Comparison of ENCODE assay signal across 8 cellular contexts in genomic region chr12:12723681-12724420, GRCh38. TPM values are rescaled to one million over a fixed set of nuclear protein-coding genes. Genes with fewer than 3 reads are reported as not detected.
DNase-seq lines count a peak whose midpoint lies in the region; ATAC-seq and TF ChIP-seq lines count a peak whose summit lies in the region.

No MANE protein-coding gene starts in this region.

- peak overlapping the region; percentile 92 to 99 (median 97) for H3K9ac ChIP-seq in BLaER1 treated with 17β-estradiol and CSF1 and Interleukin-3, amounts not matched to agents 10 nM and 100 nM
- peak overlapping the region; percentile 92 for H3K9ac ChIP-seq in HUES6 (ENCODE audit: low read length)

- no peaks in the 10 kb centered on the region for H3K9me3 ChIP-seq in BLaER1 treated with 17β-estradiol and CSF1 and Interleukin-3, amounts not matched to agents 10 nM and 100 nM (replicated peaks in 1 of 11)
- H3K9me3 ChIP-seq in HUES6 (ENCODE audit: control insufficient read depth, insufficient read depth, low read depth, low read length) (no peaks in the 10 kb centered on the region), testis (no peaks in the 10 kb centered on the region)

- peaks cover 21 to 50% (median 32%) of the 10 kb centered on the region in 11 experiments; a peak in 20 of 22 replicates for H3K36me3 ChIP-seq in BLaER1 treated with 17β-estradiol and CSF1 and Interleukin-3, amounts not matched to agents 10 nM and 100 nM
- H3K36me3 ChIP-seq in HUES6 (ENCODE audit: control insufficient read depth, insufficient read depth, low read length), result peaks cover 28% of the 10 kb centered on the region
- no peaks in the 10 kb centered on the region for H3K36me3 ChIP-seq in testis (ENCODE audit: low read depth, missing control alignments)

- intact Hi-C loops in testis (cut with DNase I; ENCODE audit: low total_unique reads), result no loop called here

- H3K4me3 Mint-ChIP-seq in effector memory CD8-positive, alpha-beta T cell, result peak overlapping the region; percentile 95 to 99
- peak overlapping the region; percentile 83 for H3K4me3 Mint-ChIP-seq in mesothelial cell of epicardium

- peaks cover 37 to 52% of the 10 kb centered on the region in 2 donors for H3K4me1 Mint-ChIP-seq in effector memory CD8-positive, alpha-beta T cell (ENCODE audit: low read depth in 2 of 2)
- H3K4me1 Mint-ChIP-seq in mesothelial cell of epicardium, result peaks cover 40% of the 10 kb centered on the region

- peak overlapping the region; percentile 95 to 100 (median 99) for H3K27ac ChIP-seq in BLaER1 treated with 17β-estradiol and CSF1 and Interleukin-3, amounts not matched to agents 10 nM and 100 nM
- peak overlapping the region; percentile 95; the same call in 1 of the 2 replicates for H3K27ac ChIP-seq in HUES6 (ENCODE audit: low read depth, low read length)
- H3K27ac ChIP-seq in testis, result peak overlapping the region; percentile 95 to 100

- TF ChIP-seq CTCF in mesothelial cell of epicardium (IDR thresholded peaks at IDR 0.05; ENCODE audit: unreplicated experiment) (no peak), testis (IDR thresholded peaks at IDR 0.05) (no peak)

- peak overlapping the region; percentile 76 to 99 (median 90) for H3K4me3 ChIP-seq in BLaER1 treated with 17β-estradiol and CSF1 and Interleukin-3, amounts not matched to agents 10 nM and 100 nM
- peak overlapping the region; percentile 98 for H3K4me3 ChIP-seq in HUES6 (ENCODE audit: low read depth, low read length)
- H3K4me3 ChIP-seq in testis, result peak overlapping the region; percentile 73 to 84

- no peaks in the 10 kb centered on the region for H3K27me3 ChIP-seq in BLaER1 treated with 17β-estradiol and CSF1 and Interleukin-3, amounts not matched to agents 10 nM and 100 nM
- peaks cover 19% of the 10 kb centered on the region for H3K27me3 ChIP-seq in HUES6 (ENCODE audit: control insufficient read depth, insufficient read depth, low read length)
- H3K27me3 ChIP-seq in testis, result no peaks in the 10 kb centered on the region

- H3K36me3 Mint-ChIP-seq in effector memory CD8-positive, alpha-beta T cell (ENCODE audit: insufficient read depth), result peaks cover 78% of the 10 kb centered on the region
- peaks cover 9% of the 10 kb centered on the region for H3K36me3 Mint-ChIP-seq in mesothelial cell of epicardium

- WGBS in testis, 2 donors, result 0% methylated on average over 5 to 59 of the region's 89 CpGs

- DNase-seq in activated CD4-positive, alpha-beta T cell treated with anti-CD3 and anti-CD28 coated beads for 48 hours, result peak; percentile 55
- DNase-seq in effector memory CD8-positive, alpha-beta T cell, result peak; percentile 20 to 45 (median 34)
- peak in 1 of 2 experiments; percentile 64 for DNase-seq in mesothelial cell of epicardium (ENCODE audit: low spot score in 2 of 2, unreplicated experiment in 2 of 2)
- no peak for DNase-seq in testis
- DNase-seq in HPDE6-E6E7 (ENCODE audit: extremely low spot score), result no peak
- DNase-seq in NCI-H187 treated with DMSO at 0.1 percent for 48 hours (lab: John Stamatoyannopoulos, UW), result no peak

- H3K9me3 Mint-ChIP-seq in effector memory CD8-positive, alpha-beta T cell, result no peaks in the 10 kb centered on the region
- no peaks in the 10 kb centered on the region for H3K9me3 Mint-ChIP-seq in mesothelial cell of epicardium

- no peak for TF ChIP-seq POLR2A in testis (IDR thresholded peaks at IDR 0.05)

- no peaks in the 10 kb centered on the region for H3K27me3 Mint-ChIP-seq in effector memory CD8-positive, alpha-beta T cell
- H3K27me3 Mint-ChIP-seq in mesothelial cell of epicardium (ENCODE audit: low read depth), result no peaks in the 10 kb centered on the region

- peaks cover 33 to 58% (median 43%) of the 10 kb centered on the region in 10 experiments for H3K4me1 ChIP-seq in BLaER1 treated with 17β-estradiol and CSF1 and Interleukin-3, amounts not matched to agents 10 nM and 100 nM
- H3K4me1 ChIP-seq in HUES6 (ENCODE audit: control insufficient read depth, insufficient read depth, low read length) (peaks cover 26% of the 10 kb centered on the region), testis (peaks cover 13% of the 10 kb centered on the region)

- ATAC-seq in effector memory CD8-positive, alpha-beta T cell (replicated peaks), result no peak

- peak overlapping the region; percentile 97 to 99 for H3K27ac Mint-ChIP-seq in effector memory CD8-positive, alpha-beta T cell
- H3K27ac Mint-ChIP-seq in mesothelial cell of epicardium, result peak overlapping the region; percentile 92

- H4K20me1 ChIP-seq in BLaER1 treated with 17β-estradiol and CSF1 and Interleukin-3, amounts not matched to agents 10 nM and 100 nM, result peaks cover 2 to 35% (median 8%) of the 10 kb centered on the region in 11 experiments; a peak in 13 of 22 replicates

- H3K4me2 ChIP-seq in BLaER1 treated with 17β-estradiol and CSF1 and Interleukin-3, amounts not matched to agents 10 nM and 100 nM, result peak overlapping the region; percentile 88 to 100 (median 97)

RNA-seq across cellular contexts. Expression of gene CDKN1B, which starts 6.7 kb away (rescaled TPM):
- total RNA-seq in mesothelial cell of epicardium (23.6 to 28.3 TPM (median 25.0 TPM) in 3 replicates), testis (10 to 100 TPM; 76.1 to 98.9 TPM)
- polyA plus RNA-seq in testis (ENCODE audit: insufficient read depth, low read depth, low replicate concordance), result 59.2 TPM

RNA-seq across cellular contexts. Expression of gene GPR19, which starts 27.9 kb away (rescaled TPM):
- total RNA-seq in mesothelial cell of epicardium (0.53 to 1.1 TPM (median 1.0 TPM) in 3 replicates), testis (1 to 10 TPM; 2.1 to 2.9 TPM)
- polyA plus RNA-seq in testis (ENCODE audit: insufficient read depth, low read depth, low replicate concordance), result 4.1 TPM

Comparison
In these comparisons a context has a peak if more than half of its experiments do, and no peak if none do; other contexts are left out.
1. DNase-seq: peak in activated CD4-positive, alpha-beta T cell treated with anti-CD3 and anti-CD28 coated beads for 48 hours (single experiment) and effector memory CD8-positive, alpha-beta T cell (3 of 3); none in testis (single experiment), HPDE6-E6E7 (single experiment) and NCI-H187 treated with DMSO at 0.1 percent for 48 hours (single experiment).
2. Peak in every context shown above with its lines, with median percentiles within 50 percentile points of each other: H3K27ac ChIP-seq and H3K4me3 ChIP-seq.